In genomic region chr3:5531741-5532140, GRCh38 we compare ENCODE assay signal across 25 cellular contexts.
"Had no signal": no experiment of that assay in that cellular context is flagged by ENCODE, and none has a peak within 500 bp of the region (broad histone marks: within the 10 kb centered on the region; RNA-seq: fewer than 3 reads in every experiment).

No MANE protein-coding gene starts in this region.

- ATAC-seq: activated CD4-positive, alpha-beta T cell treated with anti-CD3 and anti-CD28 coated beads for 36 hours; activated CD4-positive, CD25-positive, alpha-beta regulatory T cell treated with anti-CD3 and anti-CD28 coated beads, Interleukin-2, amount 50 U/mL, for 24 hours; activated CD8-positive, alpha-beta T cell treated with anti-CD3 and anti-CD28 coated beads, Interleukin-2, amount 10 ng/mL, durations not matched to agents 7 days and 5 days; activated naive CD4-positive, alpha-beta T cell treated with anti-CD3 and anti-CD28 coated beads, Interleukin-2, amount 50 U/mL, for 72 hours; Panc1; WTC11 had no signal

- H3K9me3 ChIP-seq: adrenal gland, SJCRH30 had no signal

- H3K4me2 ChIP-seq: KMS-11 had no signal

- H3K4me3 ChIP-seq: adrenal gland, SJCRH30, SK-N-MC had no signal

- H3K36me3 ChIP-seq: adrenal gland, SJCRH30 had no signal

- H3K27me3 ChIP-seq: adrenal gland, SJCRH30 had no signal

- H3K9ac ChIP-seq: KMS-11 had no signal

- H3K4me1 ChIP-seq: adrenal gland, SJCRH30 had no signal

- DNase-seq: activated CD4-positive, alpha-beta T cell treated with anti-CD3 and anti-CD28 coated beads for 36 hours; activated CD4-positive, alpha-beta T cell treated with anti-CD3 and anti-CD28 coated beads, Interleukin-2, amount 10 ng/mL, durations not matched to agents 7 days and 5 days; activated CD4-positive, alpha-beta T cell treated with anti-CD3 and anti-CD28 coated beads, Interleukin-2, amount 50 U/mL, for 48 hours; activated CD8-positive, alpha-beta T cell treated with anti-CD3 and anti-CD28 coated beads, Interleukin-2, amount 10 ng/mL, durations not matched to agents 7 days and 5 days; activated gamma-delta T cell treated with Interleukin-2 at 50 U/mL for 16 hours; activated naive CD4-positive, alpha-beta T cell treated with anti-CD3 and anti-CD28 coated beads for 36 hours; activated T-cell treated with anti-CD3 and anti-CD28 coated beads, Interleukin-2, amount 50 U/mL, for 24 hours; adrenal gland; caudate nucleus; cerebellar nuclear complex; NCI-H1105; NCI-H1417 treated with DMSO at 0.1 percent for 48 hours; NCI-H187 treated with DMSO at 0.1 percent for 48 hours; NCI-H2081; NCI-H510A; NCI-H526; NCI-H748 treated with DMSO at 0.1 percent for 48 hours; SHP77; SJCRH30 had no signal

- H3K27ac ChIP-seq: adrenal gland, KMS-11, SJCRH30, SK-N-MC had no signal
